7 cellular contexts compared by ENCODE assay signal in the genomic region with DNA sequence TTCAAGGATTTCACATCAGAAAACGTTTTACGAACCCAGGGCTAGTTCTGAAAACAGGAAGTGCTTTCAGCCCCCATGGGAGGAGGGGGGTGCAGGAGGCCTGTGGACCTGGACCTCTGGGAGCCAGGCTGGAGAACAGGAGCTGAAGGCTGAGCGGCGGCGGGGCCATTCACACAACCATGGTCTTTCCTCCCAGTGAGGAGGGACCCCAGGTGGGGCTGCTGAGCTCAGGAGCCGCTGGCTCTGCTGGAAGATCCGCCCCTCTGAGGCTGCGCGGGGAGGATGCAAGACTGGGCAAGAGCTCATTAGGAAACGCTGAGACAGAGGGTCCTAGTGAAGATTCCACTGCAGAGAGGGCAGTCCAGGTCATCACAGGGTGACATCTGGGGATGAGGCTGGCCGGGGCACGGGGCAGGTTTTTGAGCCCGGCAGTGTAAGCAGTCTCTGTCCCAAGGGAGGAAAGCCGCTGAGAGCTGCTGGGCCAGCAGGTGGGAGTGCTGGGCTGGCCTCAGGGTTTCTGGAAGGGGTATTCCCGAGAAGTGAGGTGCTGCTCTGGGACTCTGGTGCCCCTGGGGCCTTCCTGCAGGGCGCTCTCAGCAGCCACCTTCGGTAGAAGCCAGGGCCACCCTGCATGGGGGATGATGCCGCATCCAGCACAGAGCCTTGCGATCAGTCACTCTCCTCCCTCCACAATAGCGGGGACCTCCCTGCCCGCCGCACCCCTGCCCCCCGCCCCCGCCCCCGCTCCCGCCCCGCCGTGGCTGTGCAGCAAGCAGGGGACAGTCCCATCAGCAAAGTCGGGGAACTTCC. TPM values are rescaled to one million over a fixed set of nuclear protein-coding genes. Genes with fewer than 3 reads are reported as not detected.
DNase-seq lines count a peak whose midpoint lies in the region; ATAC-seq and TF ChIP-seq lines count a peak whose summit lies in the region.

No MANE protein-coding gene starts in this region.

- peak; percentile 37 for TF ChIP-seq POLR2A in GM19193 (IDR thresholded peaks at IDR 0.05; ENCODE audit: extremely low read depth, insufficient read depth, insufficient read length)

- H3K9me3 ChIP-seq in HUES6 (ENCODE audit: control insufficient read depth, insufficient read depth, low read depth, low read length) (no peaks in the 10 kb centered on the region), psoas muscle (no peaks in the 10 kb centered on the region)

- TF ChIP-seq CTCF in psoas muscle (IDR thresholded peaks at IDR 0.05) = no peak

- intact Hi-C loops in psoas muscle (cut with DNase I) = no loop called here

- H3K27ac ChIP-seq in HUES6 (ENCODE audit: low read depth, low read length) (no peak overlapping the region), psoas muscle (no peak overlapping the region)

- peaks cover 12% of the 10 kb centered on the region; the same call in 1 of the 2 replicates for H3K4me1 ChIP-seq in HUES6 (ENCODE audit: control insufficient read depth, insufficient read depth, low read length)
- no peaks in the 10 kb centered on the region for H3K4me1 ChIP-seq in psoas muscle

- H3K4me3 ChIP-seq in HUES6 (ENCODE audit: low read depth, low read length) (peak overlapping the region; percentile 58), psoas muscle (peak overlapping the region; percentile 50)

- 11 to 27% (median 22%) methylated on average over 23 to 29 of the region's 29 CpGs for WGBS in psoas muscle, 3 donors

- no peak overlapping the region for H3K9ac ChIP-seq in HUES6 (ENCODE audit: low read length)

- peak in 2 of 4 donors; percentile 11 to 65 for ATAC-seq in psoas muscle
- ATAC-seq in GM21526 (IDR thresholded peaks at IDR 0.05; ENCODE audit: low FRiP score, unreplicated experiment) = no peak

- H3K36me3 ChIP-seq in HUES6 (ENCODE audit: control insufficient read depth, insufficient read depth, low read length) = no peaks in the 10 kb centered on the region
- H3K36me3 ChIP-seq in psoas muscle (ENCODE audit: insufficient read depth in 1 of 2, low read depth in 1 of 2) = no peaks in the 10 kb centered on the region

- DNase-seq in activated CD8-positive, alpha-beta memory T cell treated with anti-CD3 and anti-CD28 coated beads for 24 hours = peak; percentile 73
- DNase-seq in germinal center (ENCODE audit: low spot score) (peak; percentile 73), psoas muscle (peak; percentile 43 to 75), DMS53 (lab: John Stamatoyannopoulos, UW) (no peak)

- H3K27me3 ChIP-seq in HUES6 (ENCODE audit: control insufficient read depth, insufficient read depth, low read length) (peaks cover 13% of the 10 kb centered on the region; the same call in 1 of the 2 replicates), psoas muscle (ENCODE audit: insufficient read depth in 3 of 3, low read length in 2 of 3) (peaks cover 0 to 12% (median 0%) of the 10 kb centered on the region in 3 donors)

RNA-seq across cellular contexts. Expression of gene MX2, which starts 7.5 kb away (rescaled TPM):
- 1 to 10 TPM; 2.7 to 3.6 (median 3.2) TPM for total RNA-seq in psoas muscle
- 1 to 10 TPM; 1.2 to 1.9 (median 1.3) TPM for polyA plus RNA-seq in psoas muscle

RNA-seq across cellular contexts. Expression of gene FAM3B, which starts 52.7 kb away (rescaled TPM):
- total RNA-seq in psoas muscle = under 1 TPM in 1 of 4 donors, not detected in 3; 0.26 TPM
- under 1 TPM; 0.10 to 0.21 (median 0.18) TPM for polyA plus RNA-seq in psoas muscle

RNA-seq across cellular contexts. Expression of gene MX1, which starts 56.7 kb away (rescaled TPM):
- 10 to 100 TPM in 1 of 4 donors, 1 to 10 TPM in 3; 3.8 to 14.9 (median 6.2) TPM for total RNA-seq in psoas muscle
- polyA plus RNA-seq in psoas muscle = 1 to 10 TPM; 2.2 to 3.7 (median 3.5) TPM
